In genomic region chr5:40414922-40415321, GRCh38 we compare ENCODE assay signal across 15 cellular contexts.
DNase-seq lines count a peak whose midpoint lies in the region; FAIRE-seq and TF ChIP-seq lines count a peak whose summit lies in the region.
"Had no signal": no experiment of that assay in that cellular context is flagged by ENCODE, and none has a peak within 500 bp of the region (broad histone marks: within the 10 kb centered on the region; RNA-seq: fewer than 3 reads in every experiment).

No MANE protein-coding gene starts in this region.

- peak; percentile 46 for FAIRE-seq in HTR-8/SVneo (lab: Jason Lieb, UNC)

- DNase-seq in T47D (ENCODE audit: low read depth in 1 of 2, low spot score in 1 of 2) (peak; percentile 39 to 79), breast epithelium (ENCODE audit: low spot score in 2 of 2) (no peak), HTR-8/SVneo (ENCODE audit: insufficient read length, low spot score) (no peak), SHP77 (lab: John Stamatoyannopoulos, UW) (peak; percentile 17 to 38), prostate gland (ENCODE audit: low spot score) (peak; percentile 46), NCI-H146 treated with DMSO at 0.1 percent for 48 hours (lab: John Stamatoyannopoulos, UW; ENCODE audit: unreplicated experiment) (no peak), NOMO-1 (lab: John Stamatoyannopoulos, UW; ENCODE audit: unreplicated experiment in 2 of 2) (no peak)
- DNase-seq: Calu3; CD8-positive, alpha-beta T cell; DMS79 treated with DMSO at 0.1 percent for 48 hours; GF-D8; GOT3; H7; KBM-7 had no signal

- intact Hi-C loops in breast epithelium (cut with DNase I; ENCODE audit: low total_unique reads), result no loop called here
- intact Hi-C loops in prostate gland (cut with DNase I), result no loop called here

- H3K9me3 ChIP-seq in breast epithelium, result peaks cover 0 to 13% of the 10 kb centered on the region in 2 donors
- H3K9me3 ChIP-seq in prostate gland, result no peaks in the 10 kb centered on the region

- H3K36me3 ChIP-seq in breast epithelium (no peaks in the 10 kb centered on the region), prostate gland (no peaks in the 10 kb centered on the region)
- H3K36me3 ChIP-seq: BLaER1 treated with 17β-estradiol and CSF1 and Interleukin-3, amounts not matched to agents 10 nM and 100 nM had no signal

- no peaks in the 10 kb centered on the region for H3K27me3 ChIP-seq in breast epithelium
- no peaks in the 10 kb centered on the region for H3K27me3 ChIP-seq in prostate gland (replicated peaks; ENCODE audit: insufficient read depth)
- H3K27me3 ChIP-seq: BLaER1 treated with 17β-estradiol and CSF1 and Interleukin-3, amounts not matched to agents 10 nM and 100 nM had no signal

- H3K4me3 ChIP-seq in breast epithelium (no peak overlapping the region), prostate gland (no peak overlapping the region)
- H3K4me3 ChIP-seq: BLaER1 treated with 17β-estradiol and CSF1 and Interleukin-3, amounts not matched to agents 10 nM and 100 nM had no signal

- TF ChIP-seq CTCF in breast epithelium (IDR thresholded peaks at IDR 0.05), result no peak
- no peak for TF ChIP-seq CTCF in prostate gland (IDR thresholded peaks at IDR 0.05)

- 51% methylated on average over 4 of the region's 4 CpGs for WGBS in prostate gland

- in situ Hi-C loops in T47D (cut with HindIII; ENCODE audit: low pct_unique_long_range_greater_than_20kb, low sequenced_read_pairs), result no loop called here

- H3K4me1 ChIP-seq in breast epithelium, result peaks cover 0 to 5% of the 10 kb centered on the region in 2 donors
- no peaks in the 10 kb centered on the region for H3K4me1 ChIP-seq in prostate gland (replicated peaks)

- H3K27ac ChIP-seq in breast epithelium (no peak overlapping the region), prostate gland (no peak overlapping the region)
- H3K27ac ChIP-seq: BLaER1 treated with 17β-estradiol and CSF1 and Interleukin-3, amounts not matched to agents 10 nM and 100 nM had no signal

- no peak for TF ChIP-seq POLR2A in breast epithelium (IDR thresholded peaks at IDR 0.05)
- no peak for TF ChIP-seq POLR2A in prostate gland (IDR thresholded peaks at IDR 0.05)

Comparison
In these comparisons a context has a peak if more than half of its experiments do, and no peak if none do; other contexts are left out.
1. DNase-seq: peak in T47D (2 of 2), SHP77 (2 of 2) and prostate gland (single experiment); none in breast epithelium (0 of 2), HTR-8/SVneo (single experiment), NCI-H146 treated with DMSO at 0.1 percent for 48 hours (single experiment) and NOMO-1 (0 of 2).